In the genomic region with DNA sequence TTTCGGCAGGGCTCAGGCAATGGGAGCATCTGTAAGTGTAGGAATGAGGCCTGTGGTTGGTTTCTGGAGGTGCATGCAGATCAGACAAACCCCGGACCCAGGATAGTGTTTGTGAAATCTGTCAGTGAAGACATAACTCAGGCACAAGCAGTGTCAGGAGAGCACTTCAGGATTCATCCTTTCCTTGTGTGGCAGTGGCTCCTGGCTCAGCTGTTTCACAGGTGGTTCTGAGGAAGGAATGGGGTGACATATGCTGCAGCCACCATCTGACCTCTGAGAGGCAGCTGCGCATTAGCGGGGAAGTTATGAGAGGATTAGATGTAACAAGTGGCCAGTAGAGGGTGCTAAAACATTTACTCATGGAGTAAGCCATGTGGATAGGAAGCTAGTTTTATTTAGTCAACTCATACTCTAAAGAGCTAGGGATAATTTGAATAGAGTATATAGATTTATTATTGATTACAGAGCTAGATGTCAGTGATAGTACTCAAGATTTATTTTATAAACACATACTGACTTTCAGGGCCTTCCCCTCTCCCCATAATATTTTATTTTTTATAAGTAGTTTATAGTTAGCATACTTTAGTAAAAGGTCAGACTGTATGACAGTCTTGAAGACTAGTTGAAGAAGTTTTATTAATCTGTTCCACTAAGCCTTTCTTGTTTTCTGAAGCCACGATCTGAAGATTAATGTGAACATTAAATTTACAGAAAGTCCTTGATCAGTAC, we compare ENCODE assay signal across 8 cellular contexts. TPM values are rescaled to one million over a fixed set of nuclear protein-coding genes. Genes with fewer than 3 reads are reported as not detected.
A peak's percentile ranks its signal among the peaks of the same experiment; 100 is the strongest.
DNase-seq lines count a peak whose midpoint lies in the region; ATAC-seq and TF ChIP-seq lines count a peak whose summit lies in the region.

No MANE protein-coding gene starts in this region.

- CTCF ChIA-PET in activated CD8-positive, alpha-beta memory T cell treated with anti-CD3 and anti-CD28 coated beads, Interleukin-2, amount 10 ng/mL, durations not matched to agents 7 days and 5 days (lab: Charles Lee) = interaction anchor here (0.6 to 3.5 kb wide), 14 partner anchors 10 to 1142 kb away, joined by 3 to 20 read pairs (median 5); a partner anchor contains a TSS

- no peak overlapping the region for H3K9ac ChIP-seq in fibroblast of lung (ENCODE audit: insufficient read depth, low read length)

- H3K4me1 Mint-ChIP-seq in activated CD8-positive, alpha-beta memory T cell treated with anti-CD3 and anti-CD28 coated beads, Interleukin-2, amount 10 ng/mL, durations not matched to agents 7 days and 5 days = peaks cover 2% of the 10 kb centered on the region
- H3K4me1 Mint-ChIP-seq in natural killer cell treated with Interleukin-12 subunit alpha and Interleukin-12 subunit beta and Interleukin-15 and Interleukin-18, amount 100 ng/mL, for 72 hours (ENCODE audit: low read depth in 2 of 2) = peaks cover 18 to 31% of the 10 kb centered on the region in 2 donors

- no peaks in the 10 kb centered on the region for H3K9me3 ChIP-seq in fibroblast of lung (ENCODE audit: control insufficient read depth, insufficient read depth, low read depth, low read length)

- no peaks in the 10 kb centered on the region for H3K27me3 Mint-ChIP-seq in activated CD8-positive, alpha-beta memory T cell treated with anti-CD3 and anti-CD28 coated beads, Interleukin-2, amount 10 ng/mL, durations not matched to agents 7 days and 5 days
- no peaks in the 10 kb centered on the region for H3K27me3 Mint-ChIP-seq in natural killer cell treated with Interleukin-12 subunit alpha and Interleukin-12 subunit beta and Interleukin-15 and Interleukin-18, amount 100 ng/mL, for 72 hours

- no peak overlapping the region for H3K4me3 ChIP-seq in fibroblast of lung (replicated peaks in 1 of 4; ENCODE audit: control extremely low read depth in 1 of 4, insufficient read depth in 1 of 4, low read depth in 3 of 4, low read length in 4 of 4)

- peak; percentile 60 to 61 for TF ChIP-seq CTCF in fibroblast of lung (conservative IDR thresholded peaks at IDR 0.05 in 1 of 2, IDR thresholded peaks at IDR 0.05 in 1 of 2; ENCODE audit: low read depth in 1 of 2, low read length in 2 of 2)

- peaks cover 3% of the 10 kb centered on the region for H3K36me3 ChIP-seq in fibroblast of lung (ENCODE audit: control insufficient read depth, insufficient read depth, low read length)

- ATAC-seq in GM21526 (IDR thresholded peaks at IDR 0.05; ENCODE audit: low FRiP score, unreplicated experiment) = peak; percentile 95
- ATAC-seq in activated CD8-positive, alpha-beta memory T cell treated with anti-CD3 and anti-CD28 coated beads, Interleukin-2, amount 10 ng/mL, durations not matched to agents 7 days and 5 days = peak; percentile 83
- peak; percentile 78 to 79 for ATAC-seq in natural killer cell treated with Interleukin-12 subunit alpha and Interleukin-12 subunit beta and Interleukin-15 and Interleukin-18, amount 100 ng/mL, for 72 hours

- H2AFZ ChIP-seq in fibroblast of lung (ENCODE audit: low read length) = no peak overlapping the region

- no peaks in the 10 kb centered on the region for H3K79me2 ChIP-seq in fibroblast of lung (ENCODE audit: control insufficient read depth, insufficient read depth, low read length)

- H3K9me3 Mint-ChIP-seq in activated CD8-positive, alpha-beta memory T cell treated with anti-CD3 and anti-CD28 coated beads, Interleukin-2, amount 10 ng/mL, durations not matched to agents 7 days and 5 days (ENCODE audit: low read depth) = no peaks in the 10 kb centered on the region
- no peaks in the 10 kb centered on the region for H3K9me3 Mint-ChIP-seq in natural killer cell treated with Interleukin-12 subunit alpha and Interleukin-12 subunit beta and Interleukin-15 and Interleukin-18, amount 100 ng/mL, for 72 hours

- H3K4me3 Mint-ChIP-seq in activated CD8-positive, alpha-beta memory T cell treated with anti-CD3 and anti-CD28 coated beads, Interleukin-2, amount 10 ng/mL, durations not matched to agents 7 days and 5 days = no peak overlapping the region
- H3K4me3 Mint-ChIP-seq in natural killer cell treated with Interleukin-12 subunit alpha and Interleukin-12 subunit beta and Interleukin-15 and Interleukin-18, amount 100 ng/mL, for 72 hours = no peak overlapping the region

- DNase-seq in ELR (ENCODE audit: low read depth) (peak; percentile 88), HS-27A (ENCODE audit: low read depth) (peak; percentile 51), NCI-H748 (lab: John Stamatoyannopoulos, UW; ENCODE audit: unreplicated experiment) (peak; percentile 96), fibroblast of lung (ENCODE audit: low read depth in 2 of 2) (peak; percentile 73 to 89), 8988T (no peak)
- no peak for DNase-seq in activated CD8-positive, alpha-beta memory T cell treated with anti-CD3 and anti-CD28 coated beads, Interleukin-2, amount 10 ng/mL, durations not matched to agents 7 days and 5 days
- DNase-seq in natural killer cell treated with Interleukin-12 subunit alpha and Interleukin-12 subunit beta and Interleukin-15 and Interleukin-18, amount 100 ng/mL, for 72 hours (ENCODE audit: low spot score) = no peak

- H3K27ac Mint-ChIP-seq in activated CD8-positive, alpha-beta memory T cell treated with anti-CD3 and anti-CD28 coated beads, Interleukin-2, amount 10 ng/mL, durations not matched to agents 7 days and 5 days = no peak overlapping the region
- H3K27ac Mint-ChIP-seq in natural killer cell treated with Interleukin-12 subunit alpha and Interleukin-12 subunit beta and Interleukin-15 and Interleukin-18, amount 100 ng/mL, for 72 hours = peak overlapping the region in 1 of 2 donors; percentile 49

- peaks cover 50% of the 10 kb centered on the region for H3K36me3 Mint-ChIP-seq in activated CD8-positive, alpha-beta memory T cell treated with anti-CD3 and anti-CD28 coated beads, Interleukin-2, amount 10 ng/mL, durations not matched to agents 7 days and 5 days
- peaks cover 19% of the 10 kb centered on the region for H3K36me3 Mint-ChIP-seq in natural killer cell treated with Interleukin-12 subunit alpha and Interleukin-12 subunit beta and Interleukin-15 and Interleukin-18, amount 100 ng/mL, for 72 hours

- H3K27ac ChIP-seq in fibroblast of lung (ENCODE audit: insufficient read depth, low read length) = no peak overlapping the region

- H4K20me1 ChIP-seq in fibroblast of lung (ENCODE audit: control insufficient read depth, extremely low read depth, insufficient read depth, low read length) = no peaks in the 10 kb centered on the region

- no peak overlapping the region for H3K4me2 ChIP-seq in fibroblast of lung (ENCODE audit: extremely low read depth, insufficient read depth, low read length)

- no peaks in the 10 kb centered on the region for H3K4me1 ChIP-seq in fibroblast of lung (ENCODE audit: control insufficient read depth, extremely low read depth, insufficient read depth, low read length)

- no peaks in the 10 kb centered on the region for H3K27me3 ChIP-seq in fibroblast of lung (ENCODE audit: control insufficient read depth, insufficient read depth, low read length)

RNA-seq across cellular contexts. Expression of a gene that starts 28.4 kb away (rescaled TPM):
- 100 to 1,000 TPM; 103 to 115 TPM for total RNA-seq in activated CD8-positive, alpha-beta memory T cell treated with anti-CD3 and anti-CD28 coated beads, Interleukin-2, amount 10 ng/mL, durations not matched to agents 7 days and 5 days
- total RNA-seq in fibroblast of lung = 90.1 and 115 TPM in 2 replicates
- 53.2 and 65.7 TPM in 2 replicates for polyA plus RNA-seq in fibroblast of lung
- polyA plus RNA-seq in fibroblast of lung (2012) = 38.7 and 45.4 TPM in 2 replicates
- 79.1 and 100 TPM in 2 replicates for polyA minus RNA-seq in fibroblast of lung (ENCODE audit: low replicate concordance)
- 10 to 100 TPM; 63.2 to 70.6 TPM for total RNA-seq in natural killer cell treated with Interleukin-12 subunit alpha and Interleukin-12 subunit beta and Interleukin-15 and Interleukin-18, amount 100 ng/mL, for 72 hours

Comparison
In these comparisons a context has a peak if more than half of its experiments do, and no peak if none do; other contexts are left out.
1. DNase-seq: peak in ELR (single experiment), HS-27A (single experiment), NCI-H748 (single experiment) and fibroblast of lung (2 of 2); none in activated CD8-positive, alpha-beta memory T cell treated with anti-CD3 and anti-CD28 coated beads, Interleukin-2, amount 10 ng/mL, durations not matched to agents 7 days and 5 days (single experiment), natural killer cell treated with Interleukin-12 subunit alpha and Interleukin-12 subunit beta and Interleukin-15 and Interleukin-18, amount 100 ng/mL, for 72 hours (single experiment) and 8988T (single experiment).
2. Peak in every context shown above with its lines, with median percentiles within 50 percentile points of each other: ATAC-seq.